Comparison of ENCODE assay signal across 1 cellular context in genomic region chr10:76050291-76050625, GRCh38.
TF ChIP-seq lines count a peak whose summit lies in the region.

No MANE protein-coding gene starts in this region.

TF ChIP-seq in HEK293, 187 proteins besides CTCF, POLR2A, EP300 and RAD21 (continued from another document):
- TF ChIP-seq, protein P1, sequence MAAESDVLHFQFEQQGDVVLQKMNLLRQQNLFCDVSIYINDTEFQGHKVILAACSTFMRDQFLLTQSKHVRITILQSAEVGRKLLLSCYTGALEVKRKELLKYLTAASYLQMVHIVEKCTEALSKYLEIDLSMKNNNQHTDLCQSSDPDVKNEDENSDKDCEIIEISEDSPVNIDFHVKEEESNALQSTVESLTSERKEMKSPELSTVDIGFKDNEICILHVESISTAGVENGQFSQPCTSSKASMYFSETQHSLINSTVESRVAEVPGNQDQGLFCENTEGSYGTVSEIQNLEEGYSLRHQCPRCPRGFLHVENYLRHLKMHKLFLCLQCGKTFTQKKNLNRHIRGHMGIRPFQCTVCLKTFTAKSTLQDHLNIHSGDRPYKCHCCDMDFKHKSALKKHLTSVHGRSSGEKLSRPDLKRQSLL (tag by site-specific recombination; IDR thresholded peaks at IDR 0.05), result no peak
- no peak for TF ChIP-seq ZNF140 (tag by site-specific recombination; IDR thresholded peaks at IDR 0.05)
- no peak for TF ChIP-seq ZNF621 (tag by site-specific recombination; IDR thresholded peaks at IDR 0.05)
- TF ChIP-seq ZNF211 (tag by site-specific recombination; IDR thresholded peaks at IDR 0.05; ENCODE audit: low read depth), result no peak
- TF ChIP-seq, protein P2, sequence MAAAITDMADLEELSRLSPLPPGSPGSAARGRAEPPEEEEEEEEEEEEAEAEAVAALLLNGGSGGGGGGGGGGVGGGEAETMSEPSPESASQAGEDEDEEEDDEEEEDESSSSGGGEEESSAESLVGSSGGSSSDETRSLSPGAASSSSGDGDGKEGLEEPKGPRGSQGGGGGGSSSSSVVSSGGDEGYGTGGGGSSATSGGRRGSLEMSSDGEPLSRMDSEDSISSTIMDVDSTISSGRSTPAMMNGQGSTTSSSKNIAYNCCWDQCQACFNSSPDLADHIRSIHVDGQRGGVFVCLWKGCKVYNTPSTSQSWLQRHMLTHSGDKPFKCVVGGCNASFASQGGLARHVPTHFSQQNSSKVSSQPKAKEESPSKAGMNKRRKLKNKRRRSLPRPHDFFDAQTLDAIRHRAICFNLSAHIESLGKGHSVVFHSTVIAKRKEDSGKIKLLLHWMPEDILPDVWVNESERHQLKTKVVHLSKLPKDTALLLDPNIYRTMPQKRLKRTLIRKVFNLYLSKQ (tag by site-specific recombination; IDR thresholded peaks at IDR 0.05; ENCODE audit: borderline replicate concordance), result no peak
- TF ChIP-seq ZNF626 (tag by site-specific recombination; IDR thresholded peaks at IDR 0.05), result no peak
- peak; percentile 25; the same call in 1 of the 2 replicates for TF ChIP-seq ZBTB8A (tag by site-specific recombination; IDR thresholded peaks at IDR 0.05)
- TF ChIP-seq ZEB2 (tag by site-specific recombination; IDR thresholded peaks at IDR 0.05), result peak; percentile 38; the same call in 1 of the 2 replicates
- no peak for TF ChIP-seq ZNF521 (tag by site-specific recombination; IDR thresholded peaks at IDR 0.05)
- TF ChIP-seq, protein P3, sequence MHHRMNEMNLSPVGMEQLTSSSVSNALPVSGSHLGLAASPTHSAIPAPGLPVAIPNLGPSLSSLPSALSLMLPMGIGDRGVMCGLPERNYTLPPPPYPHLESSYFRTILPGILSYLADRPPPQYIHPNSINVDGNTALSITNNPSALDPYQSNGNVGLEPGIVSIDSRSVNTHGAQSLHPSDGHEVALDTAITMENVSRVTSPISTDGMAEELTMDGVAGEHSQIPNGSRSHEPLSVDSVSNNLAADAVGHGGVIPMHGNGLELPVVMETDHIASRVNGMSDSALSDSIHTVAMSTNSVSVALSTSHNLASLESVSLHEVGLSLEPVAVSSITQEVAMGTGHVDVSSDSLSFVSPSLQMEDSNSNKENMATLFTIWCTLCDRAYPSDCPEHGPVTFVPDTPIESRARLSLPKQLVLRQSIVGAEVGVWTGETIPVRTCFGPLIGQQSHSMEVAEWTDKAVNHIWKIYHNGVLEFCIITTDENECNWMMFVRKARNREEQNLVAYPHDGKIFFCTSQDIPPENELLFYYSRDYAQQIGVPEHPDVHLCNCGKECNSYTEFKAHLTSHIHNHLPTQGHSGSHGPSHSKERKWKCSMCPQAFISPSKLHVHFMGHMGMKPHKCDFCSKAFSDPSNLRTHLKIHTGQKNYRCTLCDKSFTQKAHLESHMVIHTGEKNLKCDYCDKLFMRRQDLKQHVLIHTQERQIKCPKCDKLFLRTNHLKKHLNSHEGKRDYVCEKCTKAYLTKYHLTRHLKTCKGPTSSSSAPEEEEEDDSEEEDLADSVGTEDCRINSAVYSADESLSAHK (tag by site-specific recombination; IDR thresholded peaks at IDR 0.05), result 0 out of 2 replicates have a peak, but pooled peaks have one; percentile 14
- TF ChIP-seq ZNF175 (tag by site-specific recombination; IDR thresholded peaks at IDR 0.05), result no peak
- TF ChIP-seq ZNF398 (tag by site-specific recombination; IDR thresholded peaks at IDR 0.05), result peak; percentile 19; the same call in 1 of the 2 replicates
- TF ChIP-seq MYNN (tag by site-specific recombination; IDR thresholded peaks at IDR 0.05; ENCODE audit: borderline replicate concordance), result no peak
- peak; percentile 18; the same call in 1 of the 2 replicates for TF ChIP-seq ZNF341 (tag by site-specific recombination; IDR thresholded peaks at IDR 0.05; ENCODE audit: low read depth)
- TF ChIP-seq ZNF549 (tag by site-specific recombination; IDR thresholded peaks at IDR 0.05), result no peak
- TF ChIP-seq, protein P4, sequence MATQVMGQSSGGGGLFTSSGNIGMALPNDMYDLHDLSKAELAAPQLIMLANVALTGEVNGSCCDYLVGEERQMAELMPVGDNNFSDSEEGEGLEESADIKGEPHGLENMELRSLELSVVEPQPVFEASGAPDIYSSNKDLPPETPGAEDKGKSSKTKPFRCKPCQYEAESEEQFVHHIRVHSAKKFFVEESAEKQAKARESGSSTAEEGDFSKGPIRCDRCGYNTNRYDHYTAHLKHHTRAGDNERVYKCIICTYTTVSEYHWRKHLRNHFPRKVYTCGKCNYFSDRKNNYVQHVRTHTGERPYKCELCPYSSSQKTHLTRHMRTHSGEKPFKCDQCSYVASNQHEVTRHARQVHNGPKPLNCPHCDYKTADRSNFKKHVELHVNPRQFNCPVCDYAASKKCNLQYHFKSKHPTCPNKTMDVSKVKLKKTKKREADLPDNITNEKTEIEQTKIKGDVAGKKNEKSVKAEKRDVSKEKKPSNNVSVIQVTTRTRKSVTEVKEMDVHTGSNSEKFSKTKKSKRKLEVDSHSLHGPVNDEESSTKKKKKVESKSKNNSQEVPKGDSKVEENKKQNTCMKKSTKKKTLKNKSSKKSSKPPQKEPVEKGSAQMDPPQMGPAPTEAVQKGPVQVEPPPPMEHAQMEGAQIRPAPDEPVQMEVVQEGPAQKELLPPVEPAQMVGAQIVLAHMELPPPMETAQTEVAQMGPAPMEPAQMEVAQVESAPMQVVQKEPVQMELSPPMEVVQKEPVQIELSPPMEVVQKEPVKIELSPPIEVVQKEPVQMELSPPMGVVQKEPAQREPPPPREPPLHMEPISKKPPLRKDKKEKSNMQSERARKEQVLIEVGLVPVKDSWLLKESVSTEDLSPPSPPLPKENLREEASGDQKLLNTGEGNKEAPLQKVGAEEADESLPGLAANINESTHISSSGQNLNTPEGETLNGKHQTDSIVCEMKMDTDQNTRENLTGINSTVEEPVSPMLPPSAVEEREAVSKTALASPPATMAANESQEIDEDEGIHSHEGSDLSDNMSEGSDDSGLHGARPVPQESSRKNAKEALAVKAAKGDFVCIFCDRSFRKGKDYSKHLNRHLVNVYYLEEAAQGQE (tag by site-specific recombination; IDR thresholded peaks at IDR 0.05), result no peak
- 0 out of 2 replicates have a peak, but pooled peaks have one; percentile 56 for TF ChIP-seq ZNF18 (tag by site-specific recombination; IDR thresholded peaks at IDR 0.05)
- 0 out of 2 replicates have a peak, but pooled peaks have one; percentile 29 for TF ChIP-seq OSR2 (tag by site-specific recombination; IDR thresholded peaks at IDR 0.05)
- no peak for TF ChIP-seq ZFHX2 (tag by site-specific recombination; conservative IDR thresholded peaks at IDR 0.05)
- TF ChIP-seq HIC1 (tag by site-specific recombination; IDR thresholded peaks at IDR 0.05), result no peak
- 0 out of 2 replicates have a peak, but pooled peaks have one; percentile 43 for TF ChIP-seq ZFP69B (tag by site-specific recombination; IDR thresholded peaks at IDR 0.05)
- TF ChIP-seq MZF1 (tag by site-specific recombination; IDR thresholded peaks at IDR 0.05; ENCODE audit: borderline replicate concordance), result peak; percentile 65; the same call in 1 of the 2 replicates
- TF ChIP-seq ZBTB10 (tag by site-specific recombination; IDR thresholded peaks at IDR 0.05), result no peak
- TF ChIP-seq GLIS1 (tag by site-specific recombination; IDR thresholded peaks at IDR 0.05), result peak; percentile 58
- TF ChIP-seq ZSCAN30 (tag by site-specific recombination; IDR thresholded peaks at IDR 0.05), result peak; percentile 49; the same call in 1 of the 2 replicates
- no peak for TF ChIP-seq ZNF48 (tag by site-specific recombination; IDR thresholded peaks at IDR 0.05)
